In genomic region chr7:106768324-106768751, GRCh38 we compare ENCODE assay signal across 9 cellular contexts.
DNase-seq lines count a peak whose midpoint lies in the region; ATAC-seq lines count a peak whose summit lies in the region.
"Had no signal": no experiment of that assay in that cellular context is flagged by ENCODE, and none has a peak within 500 bp of the region (broad histone marks: within the 10 kb centered on the region; RNA-seq: fewer than 3 reads in every experiment).

No MANE protein-coding gene starts in this region.

- ATAC-seq in GM18520 (IDR thresholded peaks at IDR 0.05; ENCODE audit: unreplicated experiment), result peak; percentile 23
- ATAC-seq in HG02610 (IDR thresholded peaks at IDR 0.05; ENCODE audit: unreplicated experiment), result peak; percentile 70
- ATAC-seq in naive thymus-derived CD4-positive, alpha-beta T cell, result peak; percentile 52

- DNase-seq in RPMI7951 (ENCODE audit: low read depth) (peak; percentile 73), NCI-H748 (lab: John Stamatoyannopoulos, UW; ENCODE audit: unreplicated experiment) (no peak), NCI-H2196 treated with DMSO at 0.1 percent for 48 hours (lab: John Stamatoyannopoulos, UW; ENCODE audit: unreplicated experiment) (no peak), NCI-H2196 (lab: John Stamatoyannopoulos, UW; ENCODE audit: unreplicated experiment) (no peak), posterior vena cava (ENCODE audit: low spot score) (no peak)
- DNase-seq in naive thymus-derived CD4-positive, alpha-beta T cell, result peak in 3 of 9 donors; percentile 15 to 23 (median 21)
- DNase-seq: NCI-H146 had no signal

- H3K4me1 ChIP-seq in naive thymus-derived CD4-positive, alpha-beta T cell (ENCODE audit: control insufficient read depth in 2 of 2, insufficient read depth in 2 of 2, low read length in 2 of 2), result peaks cover 9 to 15% of the 10 kb centered on the region in 2 donors

- no peak overlapping the region for H3K27ac ChIP-seq in naive thymus-derived CD4-positive, alpha-beta T cell (ENCODE audit: low read depth, low read length)

- CTCF ChIA-PET in naive thymus-derived CD4-positive, alpha-beta T cell (lab: Charles Lee), result interaction anchor here (1.0 kb wide), 1 partner anchor 32 kb away, joined by 3 read pairs; no protein-coding TSS in a partner anchor

- peak overlapping the region; percentile 26 to 94 (median 57) for H3K27ac Mint-ChIP-seq in naive thymus-derived CD4-positive, alpha-beta T cell

- peaks cover 0 to 3% (median 0%) of the 10 kb centered on the region in 5 donors for H3K36me3 Mint-ChIP-seq in naive thymus-derived CD4-positive, alpha-beta T cell

- H3K36me3 ChIP-seq in naive thymus-derived CD4-positive, alpha-beta T cell (ENCODE audit: control insufficient read depth in 2 of 3, insufficient read depth in 3 of 3, low read length in 3 of 3), result no peaks in the 10 kb centered on the region

- H3K4me3 Mint-ChIP-seq in naive thymus-derived CD4-positive, alpha-beta T cell, result peak overlapping the region; percentile 22 to 83 (median 72)

- H3K4me3 ChIP-seq in naive thymus-derived CD4-positive, alpha-beta T cell (ENCODE audit: low read length), result peak overlapping the region; percentile 36

- H3K9me3 Mint-ChIP-seq in naive thymus-derived CD4-positive, alpha-beta T cell, result peaks cover 0 to 2% (median 0%) of the 10 kb centered on the region in 11 donors

- POLR2A ChIA-PET in naive thymus-derived CD4-positive, alpha-beta T cell (lab: Charles Lee), result interaction anchor here (1.2 to 2.2 kb wide), 3 partner anchors 358 to 401 kb away, joined by 3 to 13 read pairs (median 3); partner anchors contain the start of gene HBP1

- H3K4me1 Mint-ChIP-seq in naive thymus-derived CD4-positive, alpha-beta T cell, result peaks cover 15 to 36% (median 28%) of the 10 kb centered on the region in 7 donors

- intact Hi-C loops in naive thymus-derived CD4-positive, alpha-beta T cell (cut with micrococcal nuclease), result loop anchor here in 1 of 2 donors (1.0 to 10.0 kb wide), 3 partner anchors 97 to 1826 kb away; partner anchors contain the start of genes NAMPT and PIK3CG
- intact Hi-C loops in posterior vena cava (cut with DNase I), result no loop called here

- H3K27me3 ChIP-seq in naive thymus-derived CD4-positive, alpha-beta T cell (ENCODE audit: control insufficient read depth in 2 of 2, insufficient read depth in 2 of 2, low read length in 2 of 2), result no peaks in the 10 kb centered on the region

- no peaks in the 10 kb centered on the region for H3K9me3 ChIP-seq in naive thymus-derived CD4-positive, alpha-beta T cell (ENCODE audit: control insufficient read depth in 2 of 3, low read length in 3 of 3)

- H3K27me3 Mint-ChIP-seq in naive thymus-derived CD4-positive, alpha-beta T cell, result no peaks in the 10 kb centered on the region
